In the genomic region with DNA sequence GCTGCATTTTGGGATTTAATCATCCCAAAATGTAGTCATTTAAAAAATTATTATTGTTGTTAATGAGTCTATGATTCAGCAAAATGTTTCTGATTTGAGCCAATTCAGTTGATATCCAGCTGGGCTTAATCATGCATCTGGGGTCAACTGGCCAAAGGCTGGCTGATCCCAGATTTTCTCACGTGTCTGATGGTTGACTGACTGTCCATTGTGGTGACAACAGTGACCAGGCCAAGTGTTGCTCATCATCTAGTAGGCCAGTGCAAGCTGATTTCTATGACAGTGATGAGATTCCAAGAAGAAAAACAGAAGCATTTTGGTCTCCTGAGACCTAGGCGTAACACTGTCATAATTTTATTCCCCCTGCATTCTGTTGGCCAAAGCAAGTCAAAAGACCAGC, we compare ENCODE assay signal across 15 cellular contexts.
A peak's percentile ranks its signal among the peaks of the same experiment; 100 is the strongest.
DNase-seq lines count a peak whose midpoint lies in the region; ATAC-seq and TF ChIP-seq lines count a peak whose summit lies in the region.
"Had no signal": no experiment of that assay in that cellular context is flagged by ENCODE, and none has a peak within 500 bp of the region (broad histone marks: within the 10 kb centered on the region; RNA-seq: fewer than 3 reads in every experiment).

No MANE protein-coding gene starts in this region.

- H3K36me3 ChIP-seq in heart right ventricle, result no peaks in the 10 kb centered on the region
- H3K36me3 ChIP-seq: BLaER1 treated with 17β-estradiol and CSF1 and Interleukin-3, amounts not matched to agents 10 nM and 100 nM had no signal

- ATAC-seq in Right ventricle myocardium superior (ENCODE audit: poor library complexity), result peak; percentile 39
- ATAC-seq in heart right ventricle, result no peak
- no peak for ATAC-seq in stimulated activated memory B cell treated with anti-CD40 and anti-IgM and Interleukin-4, amounts not matched to agents 10 μg/mL and 1 μg/mL and 100 μg/mL, for 72 hours
- ATAC-seq: GM12878, HepG2 had no signal

- no peak overlapping the region for H3K27ac ChIP-seq in heart right ventricle
- H3K27ac ChIP-seq: BLaER1 treated with 17β-estradiol and CSF1 and Interleukin-3, amounts not matched to agents 10 nM and 100 nM had no signal

- H3K4me1 ChIP-seq in heart right ventricle, result peaks cover 0 to 4% (median 0%) of the 10 kb centered on the region in 9 donors

- no peak overlapping the region for H3K27ac Mint-ChIP-seq in stimulated activated memory B cell treated with anti-CD40 and anti-IgM and Interleukin-4, amounts not matched to agents 10 μg/mL and 1 μg/mL and 100 μg/mL, for 72 hours
- H3K27ac Mint-ChIP-seq: CD4-positive, CD25-positive, alpha-beta regulatory T cell had no signal

- intact Hi-C loops in Right ventricle myocardium superior (cut with DNase I), result no loop called here
- intact Hi-C loops in heart right ventricle (cut with DNase I), result no loop called here

- H3K9me3 Mint-ChIP-seq in stimulated activated memory B cell treated with anti-CD40 and anti-IgM and Interleukin-4, amounts not matched to agents 10 μg/mL and 1 μg/mL and 100 μg/mL, for 72 hours, result no peaks in the 10 kb centered on the region

- 50 to 52% methylated on average over 2 of the region's 2 CpGs for WGBS in heart right ventricle, 2 donors

- no peaks in the 10 kb centered on the region for H3K27me3 ChIP-seq in heart right ventricle
- H3K27me3 ChIP-seq: BLaER1 treated with 17β-estradiol and CSF1 and Interleukin-3, amounts not matched to agents 10 nM and 100 nM had no signal

- no peaks in the 10 kb centered on the region for H3K4me1 Mint-ChIP-seq in stimulated activated memory B cell treated with anti-CD40 and anti-IgM and Interleukin-4, amounts not matched to agents 10 μg/mL and 1 μg/mL and 100 μg/mL, for 72 hours
- H3K4me1 Mint-ChIP-seq: CD4-positive, CD25-positive, alpha-beta regulatory T cell had no signal

- TF ChIP-seq CTCF in heart right ventricle (IDR thresholded peaks at IDR 0.05), result no peak
- TF ChIP-seq CTCF in fibroblast of mammary gland (conservative IDR thresholded peaks at IDR 0.05; ENCODE audit: control insufficient read depth, insufficient read depth, low read depth, low read length), result no peak

- H3K9me3 ChIP-seq in heart right ventricle, result no peaks in the 10 kb centered on the region
- H3K9me3 ChIP-seq: BLaER1 treated with 17β-estradiol and CSF1 and Interleukin-3, amounts not matched to agents 10 nM and 100 nM had no signal

- no peaks in the 10 kb centered on the region for H3K27me3 Mint-ChIP-seq in stimulated activated memory B cell treated with anti-CD40 and anti-IgM and Interleukin-4, amounts not matched to agents 10 μg/mL and 1 μg/mL and 100 μg/mL, for 72 hours
- H3K27me3 Mint-ChIP-seq: CD4-positive, CD25-positive, alpha-beta regulatory T cell had no signal

- H3K36me3 Mint-ChIP-seq in stimulated activated memory B cell treated with anti-CD40 and anti-IgM and Interleukin-4, amounts not matched to agents 10 μg/mL and 1 μg/mL and 100 μg/mL, for 72 hours, result no peaks in the 10 kb centered on the region
- H3K36me3 Mint-ChIP-seq: CD4-positive, CD25-positive, alpha-beta regulatory T cell had no signal

- H3K4me3 Mint-ChIP-seq in stimulated activated memory B cell treated with anti-CD40 and anti-IgM and Interleukin-4, amounts not matched to agents 10 μg/mL and 1 μg/mL and 100 μg/mL, for 72 hours, result no peak overlapping the region
- H3K4me3 Mint-ChIP-seq: CD4-positive, CD25-positive, alpha-beta regulatory T cell had no signal

- H3K4me3 ChIP-seq in heart right ventricle (no peak overlapping the region), fibroblast of mammary gland (ENCODE audit: control insufficient read depth, low read depth, low read length) (no peak overlapping the region)
- H3K4me3 ChIP-seq: BLaER1 treated with 17β-estradiol and CSF1 and Interleukin-3, amounts not matched to agents 10 nM and 100 nM; GM12878 had no signal

- DNase-seq in Right ventricle myocardium superior (no peak), heart right ventricle (no peak), RPMI7951 (ENCODE audit: low read depth) (peak; percentile 63), fibroblast of mammary gland (ENCODE audit: low read depth) (peak; percentile 64), COLO829 (ENCODE audit: low spot score) (no peak), H4 (ENCODE audit: low spot score) (no peak)
- DNase-seq: ACHN; Calu3; CD4-positive, CD25-positive, alpha-beta regulatory T cell; DMS 273 treated with DMSO at 0.1 percent for 48 hours; H7 had no signal

Comparison
In these comparisons a context has a peak if more than half of its experiments do, and no peak if none do; other contexts are left out.
1. DNase-seq: peak in RPMI7951 (single experiment) and fibroblast of mammary gland (single experiment); none in Right ventricle myocardium superior (single experiment), heart right ventricle (0 of 2), COLO829 (single experiment) and H4 (single experiment).